ENCODE assay signal across 17 cellular contexts in genomic region chr2:85278361-85278760, GRCh38. TPM values are rescaled to one million over a fixed set of nuclear protein-coding genes. Genes with fewer than 3 reads are reported as not detected.
DNase-seq lines count a peak whose midpoint lies in the region; ATAC-seq and TF ChIP-seq lines count a peak whose summit lies in the region.
"Had no signal": no experiment of that assay in that cellular context is flagged by ENCODE, and none has a peak within 500 bp of the region (broad histone marks: within the 10 kb centered on the region; RNA-seq: fewer than 3 reads in every experiment).

No MANE protein-coding gene starts in this region.

- H3K4me3 Mint-ChIP-seq in chondrocyte (ENCODE audit: unreplicated experiment) (peak overlapping the region; percentile 45), type B pancreatic cell (peak overlapping the region; percentile 38)
- H3K4me3 Mint-ChIP-seq: stimulated activated naive CD8-positive, alpha-beta T cell treated with anti-CD3 and anti-CD28 coated beads, Interleukin-15, Interleukin-2, amounts not matched to agents 100 ng/mL and 50 ng/mL, for 24 hours had no signal

- peaks cover 14 to 62% (median 33%) of the 10 kb centered on the region in 9 donors for H3K4me1 ChIP-seq in heart right ventricle
- H3K4me1 ChIP-seq in right cardiac atrium (ENCODE audit: control insufficient read depth, insufficient read depth, low read length): peaks cover 13% of the 10 kb centered on the region
- H3K4me1 ChIP-seq: right lobe of liver had no signal

- WGBS in heart right ventricle, 2 donors: 69 to 71% methylated on average over 2 of the region's 2 CpGs
- WGBS in right cardiac atrium: 61% methylated on average over 2 of the region's 2 CpGs

- H3K27ac ChIP-seq in heart right ventricle: peak overlapping the region in 8 of 10 donors; percentile 7 to 82 (median 72)
- no peak overlapping the region for H3K27ac ChIP-seq in right cardiac atrium (ENCODE audit: low read length)
- H3K27ac ChIP-seq: HL-60, right lobe of liver had no signal

- peak overlapping the region in 2 of 10 donors; percentile 23 to 37 for H3K4me3 ChIP-seq in heart right ventricle
- no peak overlapping the region for H3K4me3 ChIP-seq in right cardiac atrium (ENCODE audit: low read length)
- no peak overlapping the region for H3K4me3 ChIP-seq in MG63
- H3K4me3 ChIP-seq: right lobe of liver had no signal

- H3K9me3 Mint-ChIP-seq in chondrocyte (ENCODE audit: low read depth) (no peaks in the 10 kb centered on the region), type B pancreatic cell (no peaks in the 10 kb centered on the region)
- H3K9me3 Mint-ChIP-seq: stimulated activated naive CD8-positive, alpha-beta T cell treated with anti-CD3 and anti-CD28 coated beads, Interleukin-15, Interleukin-2, amounts not matched to agents 100 ng/mL and 50 ng/mL, for 24 hours had no signal

- H3K27me3 Mint-ChIP-seq in chondrocyte (ENCODE audit: low read depth) (no peaks in the 10 kb centered on the region), type B pancreatic cell (no peaks in the 10 kb centered on the region)
- H3K27me3 Mint-ChIP-seq: stimulated activated naive CD8-positive, alpha-beta T cell treated with anti-CD3 and anti-CD28 coated beads, Interleukin-15, Interleukin-2, amounts not matched to agents 100 ng/mL and 50 ng/mL, for 24 hours had no signal

- H3K36me3 ChIP-seq in heart right ventricle: peaks cover 0 to 2% (median 0%) of the 10 kb centered on the region in 9 donors
- H3K36me3 ChIP-seq in MG63: no peaks in the 10 kb centered on the region
- H3K36me3 ChIP-seq: right lobe of liver had no signal

- H3K36me3 Mint-ChIP-seq in chondrocyte (ENCODE audit: low read depth) (no peaks in the 10 kb centered on the region), type B pancreatic cell (no peaks in the 10 kb centered on the region)

- H3K27ac Mint-ChIP-seq in chondrocyte (ENCODE audit: unreplicated experiment) (peak overlapping the region; percentile 96), type B pancreatic cell (peak overlapping the region; percentile 65)
- H3K27ac Mint-ChIP-seq: stimulated activated naive CD8-positive, alpha-beta T cell treated with anti-CD3 and anti-CD28 coated beads, Interleukin-15, Interleukin-2, amounts not matched to agents 100 ng/mL and 50 ng/mL, for 24 hours had no signal

- ATAC-seq in heart right ventricle (no peak), right cardiac atrium (no peak)

- CTCF ChIA-PET in HEK293T (lab: Yijun Ruan, JAX): no interaction called here

- no peak for DNase-seq in heart right ventricle
- DNase-seq in right cardiac atrium: no peak
- no peak for DNase-seq in chondrocyte (ENCODE audit: low spot score)
- peak; percentile 45 for DNase-seq in iris pigment epithelial cell (ENCODE audit: low read depth)
- DNase-seq in type B pancreatic cell (ENCODE audit: extremely low spot score, unreplicated experiment): no peak
- DNase-seq in MG63: no peak
- DNase-seq in NCI-H1105 treated with DMSO at 0.1 percent for 48 hours (lab: John Stamatoyannopoulos, UW): no peak
- no peak for DNase-seq in HEK293T (ENCODE audit: extremely low spot score)
- DNase-seq: 8988T; activated CD4-positive, alpha-beta T cell treated with anti-CD3 and anti-CD28 coated beads, Interleukin-2, amount 50 U/mL, for 1 hour; COR-L47; glutamatergic neuron; Kasumi-1; NCI-H2081 treated with DMSO at 0.1 percent for 48 hours; right lobe of liver had no signal

- peaks cover 52% of the 10 kb centered on the region for H3K4me1 Mint-ChIP-seq in chondrocyte (ENCODE audit: low read depth)
- H3K4me1 Mint-ChIP-seq in type B pancreatic cell (ENCODE audit: unreplicated experiment): peaks cover 60% of the 10 kb centered on the region

- intact Hi-C loops in heart right ventricle (cut with DNase I): loop anchor here in 1 of 10 donors (5.0 kb wide), 1 partner anchor 141 kb away; no protein-coding TSS in a partner anchor
- intact Hi-C loops in right cardiac atrium (cut with DNase I): no loop called here

- H3K9me3 ChIP-seq in heart right ventricle: no peaks in the 10 kb centered on the region
- H3K9me3 ChIP-seq in right cardiac atrium (ENCODE audit: control insufficient read depth, low read length): no peaks in the 10 kb centered on the region
- H3K9me3 ChIP-seq in MG63: no peaks in the 10 kb centered on the region
- H3K9me3 ChIP-seq: right lobe of liver had no signal

- no peaks in the 10 kb centered on the region for H3K27me3 ChIP-seq in heart right ventricle
- H3K27me3 ChIP-seq in right cardiac atrium (ENCODE audit: control insufficient read depth, insufficient read depth): no peaks in the 10 kb centered on the region
- H3K27me3 ChIP-seq in MG63: no peaks in the 10 kb centered on the region
- H3K27me3 ChIP-seq: right lobe of liver had no signal

- POLR2A ChIA-PET in HEK293T (lab: Yijun Ruan, JAX): no interaction called here

- no peak for TF ChIP-seq CTCF in heart right ventricle (IDR thresholded peaks at IDR 0.05)
- no peak for TF ChIP-seq CTCF in chondrocyte (IDR thresholded peaks at IDR 0.05)
- no peak for TF ChIP-seq CTCF in type B pancreatic cell (conservative IDR thresholded peaks at IDR 0.05)

TF ChIP-seq in HEK293T, 16 proteins besides CTCF, POLR2A, EP300 and RAD21:
- TF ChIP-seq ARNT (IDR thresholded peaks at IDR 0.05) (no peak), FOXM1 (IDR thresholded peaks at IDR 0.05; ENCODE audit: borderline replicate concordance) (no peak), CTBP1 (IDR thresholded peaks at IDR 0.05; ENCODE audit: borderline replicate concordance) (no peak), LEF1 (IDR thresholded peaks at IDR 0.05; ENCODE audit: borderline replicate concordance) (no peak), NFRKB (IDR thresholded peaks at IDR 0.05) (no peak), PKNOX1 (IDR thresholded peaks at IDR 0.05) (no peak), HDGF (IDR thresholded peaks at IDR 0.05; ENCODE audit: borderline replicate concordance) (no peak), FOXK2 (IDR thresholded peaks at IDR 0.05) (no peak), BHLHE40 (IDR thresholded peaks at IDR 0.05; ENCODE audit: borderline replicate concordance) (no peak)

RNA-seq across cellular contexts. Expression of gene TGOLN2, which starts 49.4 kb away (rescaled TPM):
- 10 to 100 TPM; 66.2 to 99.9 (median 78.4) TPM for total RNA-seq in heart right ventricle
- polyA plus RNA-seq in heart right ventricle: 10 to 100 TPM; 12.1 to 23.0 TPM
- total RNA-seq in right cardiac atrium: 10 to 100 TPM; 75.4 to 82.6 (median 79.4) TPM
- polyA plus RNA-seq in right cardiac atrium: 29.9 TPM
- total RNA-seq in chondrocyte: 79.7 to 101 TPM (median 84.8 TPM) in 3 replicates
- total RNA-seq in type B pancreatic cell (ENCODE audit: low replicate concordance): 54.0 and 65.3 TPM in 2 replicates
- 32.5 and 36.5 TPM in 2 replicates for total RNA-seq in MG63 (2014; rRNA removed; shearing (Covaris generic); ENCODE audit: low replicate concordance)
